9 cellular contexts compared by ENCODE assay signal in the genomic region with DNA sequence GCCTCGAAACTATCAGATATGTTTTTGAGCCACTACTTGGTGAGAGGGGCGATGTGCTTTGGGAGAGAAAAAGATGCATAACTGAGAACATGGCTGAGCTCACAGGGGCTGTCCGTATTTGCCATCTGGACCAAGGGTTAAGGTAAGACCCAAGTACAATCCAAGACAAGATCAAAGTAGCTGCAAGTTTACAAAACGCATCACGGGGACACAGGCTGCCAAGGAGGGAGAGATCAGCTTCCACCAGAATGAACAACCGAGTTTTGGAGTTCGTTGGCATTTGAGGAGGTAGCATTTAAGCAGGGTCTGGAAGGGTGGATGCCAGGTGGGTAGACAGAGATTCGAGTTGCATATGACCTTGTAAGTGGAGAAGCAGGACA. TPM values are rescaled to one million over a fixed set of nuclear protein-coding genes. Genes with fewer than 3 reads are reported as not detected.
DNase-seq lines count a peak whose midpoint lies in the region; ATAC-seq and TF ChIP-seq lines count a peak whose summit lies in the region.
"Had no signal": no experiment of that assay in that cellular context is flagged by ENCODE, and none has a peak within 500 bp of the region (broad histone marks: within the 10 kb centered on the region; RNA-seq: fewer than 3 reads in every experiment).

No MANE protein-coding gene starts in this region.

- H3K4me1 Mint-ChIP-seq in activated naive CD8-positive, alpha-beta T cell treated with anti-CD3 and anti-CD28 coated beads, Interleukin-2, amount 50 U/mL, for 24 hours, result peaks cover 58% of the 10 kb centered on the region

- TF ChIP-seq CTCF in kidney epithelial cell (IDR thresholded peaks at IDR 0.05; ENCODE audit: insufficient read depth, low read length, poor library complexity, severe bottlenecking), result no peak

- ATAC-seq in activated naive CD8-positive, alpha-beta T cell treated with anti-CD3 and anti-CD28 coated beads, Interleukin-2, amount 50 U/mL, for 24 hours, result no peak
- ATAC-seq in left lobe of liver, result no peak
- ATAC-seq in GM18870 (IDR thresholded peaks at IDR 0.05; ENCODE audit: unreplicated experiment), result no peak

- H3K36me3 Mint-ChIP-seq in activated naive CD8-positive, alpha-beta T cell treated with anti-CD3 and anti-CD28 coated beads, Interleukin-2, amount 50 U/mL, for 24 hours (ENCODE audit: low read depth), result peaks cover 17% of the 10 kb centered on the region

- H3K4me3 Mint-ChIP-seq in activated naive CD8-positive, alpha-beta T cell treated with anti-CD3 and anti-CD28 coated beads, Interleukin-2, amount 50 U/mL, for 24 hours, result peak overlapping the region; percentile 91

- no peaks in the 10 kb centered on the region for H3K9me3 Mint-ChIP-seq in activated naive CD8-positive, alpha-beta T cell treated with anti-CD3 and anti-CD28 coated beads, Interleukin-2, amount 50 U/mL, for 24 hours

- no peaks in the 10 kb centered on the region for H3K27me3 ChIP-seq in kidney epithelial cell (ENCODE audit: control insufficient read depth, insufficient read depth, low read length)

- peak overlapping the region; percentile 91 for H3K4me3 ChIP-seq in kidney epithelial cell (ENCODE audit: low read depth, low read length)

- H3K27me3 Mint-ChIP-seq in activated naive CD8-positive, alpha-beta T cell treated with anti-CD3 and anti-CD28 coated beads, Interleukin-2, amount 50 U/mL, for 24 hours, result no peaks in the 10 kb centered on the region

- peak overlapping the region; percentile 10 for H3K27ac ChIP-seq in substantia nigra (ENCODE audit: low read depth, low read length, poor library complexity, severe bottlenecking)
- H3K27ac ChIP-seq: 22Rv1 had no signal

- no peaks in the 10 kb centered on the region for H3K36me3 ChIP-seq in kidney epithelial cell (ENCODE audit: control insufficient read depth, insufficient read depth, low read length)

- H3K27ac Mint-ChIP-seq in activated naive CD8-positive, alpha-beta T cell treated with anti-CD3 and anti-CD28 coated beads, Interleukin-2, amount 50 U/mL, for 24 hours, result peak overlapping the region; percentile 97

- DNase-seq in DMS79 treated with DMSO at 0.1 percent for 48 hours (lab: John Stamatoyannopoulos, UW) (peak; percentile 21), DMS79 (lab: John Stamatoyannopoulos, UW) (no peak), kidney epithelial cell (ENCODE audit: low read depth) (no peak), substantia nigra (lab: John Stamatoyannopoulos, UW) (no peak), left lobe of liver (ENCODE audit: low spot score) (no peak), GOT3 (lab: John Stamatoyannopoulos, UW) (no peak)
- no peak for DNase-seq in activated naive CD8-positive, alpha-beta T cell treated with anti-CD3 and anti-CD28 coated beads, Interleukin-2, amount 50 U/mL, for 24 hours

RNA-seq across cellular contexts. Expression of a gene that starts 2.2 kb away (rescaled TPM):
- total RNA-seq in kidney epithelial cell (12.2 and 13.0 TPM in 2 replicates), left lobe of liver (13.1 TPM)

RNA-seq across cellular contexts. Expression of a gene that starts 12.9 kb away (rescaled TPM):
- total RNA-seq in kidney epithelial cell (24.3 and 36.5 TPM in 2 replicates), left lobe of liver (28.1 TPM)
